In the genomic region with DNA sequence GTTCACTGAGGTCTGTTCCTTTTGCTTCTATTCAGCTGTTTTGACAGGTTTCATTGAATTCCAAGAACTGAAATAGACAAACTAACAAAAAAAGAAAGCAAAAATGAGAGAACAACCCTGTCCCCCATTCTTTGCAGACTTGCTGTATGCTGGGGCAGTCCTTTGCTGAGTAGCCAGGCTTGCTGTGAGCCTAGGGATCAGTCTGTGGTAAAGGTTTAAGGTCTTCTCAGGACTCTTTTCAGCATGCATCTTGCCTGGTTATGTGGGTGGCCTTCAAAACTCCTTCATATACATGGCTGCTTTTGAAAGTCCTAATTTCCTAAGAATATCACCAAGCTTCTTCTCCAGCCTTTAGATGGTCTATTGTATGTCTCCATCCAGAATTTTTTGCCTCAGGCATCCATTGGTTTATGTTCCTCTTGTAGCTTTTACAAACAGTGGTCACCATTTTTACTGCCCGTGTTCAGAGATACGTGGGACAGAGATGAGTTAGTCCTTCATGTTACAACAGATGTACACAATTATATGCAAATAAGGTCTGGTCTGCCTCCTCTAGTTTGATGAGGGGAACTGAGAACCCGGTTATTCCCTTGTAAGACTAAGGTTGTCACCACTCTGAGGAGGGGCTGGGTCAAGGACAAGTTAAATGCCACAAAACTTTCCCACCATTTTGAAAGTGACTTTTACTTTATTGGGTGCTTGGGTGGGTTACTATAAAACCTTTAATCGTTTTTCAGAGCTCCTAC, we compare ENCODE assay signal across 26 cellular contexts. TPM values are rescaled to one million over a fixed set of nuclear protein-coding genes. Genes with fewer than 3 reads are reported as not detected.
DNase-seq lines count a peak whose midpoint lies in the region; ATAC-seq, FAIRE-seq and TF ChIP-seq lines count a peak whose summit lies in the region.
"Had no signal": no experiment of that assay in that cellular context is flagged by ENCODE, and none has a peak within 500 bp of the region (broad histone marks: within the 10 kb centered on the region; RNA-seq: fewer than 3 reads in every experiment).

No MANE protein-coding gene starts in this region.

- H3K36me3 Mint-ChIP-seq in MCF 10A (ENCODE audit: insufficient read depth, unreplicated experiment), result peaks cover 78% of the 10 kb centered on the region

- H3K79me2 ChIP-seq in GM12878 (ENCODE audit: control insufficient read depth, insufficient read depth, low read length), result no peaks in the 10 kb centered on the region

- RAD21 ChIA-PET in GM12878 (lab: Charles Lee; ENCODE audit: unreplicated experiment), result no interaction called here

- TF ChIP-seq RAD21 in GM12878 (IDR thresholded peaks at IDR 0.05; ENCODE audit: insufficient read depth, low read depth, low read length), result no peak

- peak overlapping the region; percentile 60 for H3K27ac Mint-ChIP-seq in MCF 10A (ENCODE audit: low read depth, unreplicated experiment)

- SMC1A ChIA-PET in GM12878 (lab: Charles Lee; ENCODE audit: uncharacterized antibody, unreplicated experiment), result interaction anchor here (0.7 to 2.2 kb wide), 7 partner anchors 10 to 233 kb away, joined by 3 to 13 read pairs (median 4); no protein-coding TSS in a partner anchor

- ATAC-seq in GM19351 (IDR thresholded peaks at IDR 0.05; ENCODE audit: unreplicated experiment), result peak; percentile 65
- peak; percentile 95 for ATAC-seq in GM12878
- ATAC-seq: heart right ventricle; left colon; naive thymus-derived CD8-positive, alpha-beta T cell; right cardiac atrium had no signal

- H3K9me3 ChIP-seq in breast epithelium, result no peaks in the 10 kb centered on the region
- no peaks in the 10 kb centered on the region for H3K9me3 ChIP-seq in GM12878 (replicated peaks; ENCODE audit: control insufficient read depth, insufficient read depth, low read length)
- H3K9me3 ChIP-seq in SJCRH30 (replicated peaks), result no peaks in the 10 kb centered on the region
- H3K9me3 ChIP-seq: BLaER1 treated with 17β-estradiol and CSF1 and Interleukin-3, amounts not matched to agents 10 nM and 100 nM; HAP-1; heart right ventricle; ovary; transverse colon had no signal

- no peak for TF ChIP-seq EP300 in GM12878 (IDR thresholded peaks at IDR 0.05; ENCODE audit: borderline replicate concordance in 1 of 2, control insufficient read depth in 1 of 2, low read depth in 2 of 2, low read length in 2 of 2)

- H3K9me3 Mint-ChIP-seq in MCF 10A (ENCODE audit: unreplicated experiment), result no peaks in the 10 kb centered on the region
- H3K9me3 Mint-ChIP-seq: naive thymus-derived CD8-positive, alpha-beta T cell had no signal

- 26% methylated on average over 4 of the region's 4 CpGs for whole genome bisulfite sequencing in GM12878 (ENCODE audit: insufficient coverage, insufficient replicate concordance, low lambda C conversion rate, missing lambda C conversion rate)

- H3K4me2 ChIP-seq in GM12878 (ENCODE audit: control insufficient read depth, insufficient read depth), result peak overlapping the region; percentile 55; the same call in 1 of the 2 replicates
- H3K4me2 ChIP-seq: BLaER1 treated with 17β-estradiol and CSF1 and Interleukin-3, amounts not matched to agents 10 nM and 100 nM had no signal

- in situ Hi-C loops in GM12878 (cut with MboI), result no loop called here

- CTCF ChIA-PET in MCF 10A (lab: Yijun Ruan, JAX), result no interaction called here
- CTCF ChIA-PET in GM12878 (lab: Yijun Ruan, JAX), result interaction anchor here (0.6 to 2.7 kb wide), 10 partner anchors 13 to 890 kb away, joined by 3 to 9 read pairs (median 4); no protein-coding TSS in a partner anchor

- no peaks in the 10 kb centered on the region for H4K20me1 ChIP-seq in GM12878 (ENCODE audit: control insufficient read depth, insufficient read depth)

- intact Hi-C loops in MCF 10A (cut with micrococcal nuclease) (no loop called here), breast epithelium (cut with DNase I; ENCODE audit: low total_unique reads) (no loop called here), GM12878 (cut with micrococcal nuclease; ENCODE audit: unreplicated experiment) (no loop called here)

- no peak overlapping the region for H3K4me3 Mint-ChIP-seq in MCF 10A (ENCODE audit: unreplicated experiment)
- H3K4me3 Mint-ChIP-seq: naive thymus-derived CD8-positive, alpha-beta T cell had no signal

- H3K9ac ChIP-seq in GM12878 (ENCODE audit: control insufficient read depth, insufficient read depth, low read length), result no peak overlapping the region
- H3K9ac ChIP-seq: BLaER1 treated with 17β-estradiol and CSF1 and Interleukin-3, amounts not matched to agents 10 nM and 100 nM had no signal

- H2AFZ ChIP-seq in GM12878 (ENCODE audit: control insufficient read depth, low read depth, low read length), result no peak overlapping the region; the same call in 1 of the 2 replicates

- FAIRE-seq in GM12878 (lab: Jason Lieb, UNC), result no peak
- FAIRE-seq: RCC 7860 had no signal

- BruUV-seq in MCF 10A (replicated peaks; lab: Mats Ljungman, UMichigan) (no TSS peak), GM12878 (replicated peaks; lab: Mats Ljungman, UMichigan) (no TSS peak)

- H3K27ac ChIP-seq in breast epithelium (no peak overlapping the region), GM12878 (ENCODE audit: control insufficient read depth, insufficient read depth) (peak overlapping the region; percentile 1; the same call in 1 of the 2 replicates), SJCRH30 (no peak overlapping the region)
- H3K27ac ChIP-seq: BLaER1 treated with 17β-estradiol and CSF1 and Interleukin-3, amounts not matched to agents 10 nM and 100 nM; heart right ventricle; ovary; SK-N-MC; transverse colon had no signal

- TF ChIP-seq POLR2A in breast epithelium (IDR thresholded peaks at IDR 0.05), result no peak
- TF ChIP-seq POLR2A in GM12878 (IDR thresholded peaks at IDR 0.05; ENCODE audit: low read depth, low read length), result no peak

- H3K27me3 ChIP-seq in breast epithelium (no peaks in the 10 kb centered on the region), GM12878 (replicated peaks in 1 of 2; ENCODE audit: control insufficient read depth in 2 of 2, insufficient read depth in 2 of 2, low read length in 1 of 2) (no peaks in the 10 kb centered on the region), H7 (ENCODE audit: control insufficient read depth, insufficient read depth, low read length) (no peaks in the 10 kb centered on the region), SJCRH30 (no peaks in the 10 kb centered on the region)
- H3K27me3 ChIP-seq: BLaER1 treated with 17β-estradiol and CSF1 and Interleukin-3, amounts not matched to agents 10 nM and 100 nM; dorsolateral prefrontal cortex; heart right ventricle; ovary; transverse colon had no signal

- H3K4me1 Mint-ChIP-seq in MCF 10A (ENCODE audit: insufficient read depth, unreplicated experiment), result peaks cover 7% of the 10 kb centered on the region

- H3K27me3 Mint-ChIP-seq in MCF 10A (ENCODE audit: insufficient read depth, unreplicated experiment), result no peaks in the 10 kb centered on the region
- H3K27me3 Mint-ChIP-seq: naive thymus-derived CD8-positive, alpha-beta T cell had no signal

- POLR2A ChIA-PET in MCF 10A (lab: Yijun Ruan, JAX) (interaction anchor here (0.6 to 1.6 kb wide), 4 partner anchors 13 to 978 kb away, joined by 3 to 4 read pairs (median 4); no protein-coding TSS in a partner anchor), GM12878 (lab: Charles Lee) (interaction anchor here (1.3 kb wide), 1 partner anchor 111 kb away, joined by 3 read pairs; the partner anchor contains the start of gene LZTFL1)

- H3K4me1 ChIP-seq in breast epithelium (no peaks in the 10 kb centered on the region), GM12878 (ENCODE audit: control insufficient read depth, insufficient read depth, low read length) (peaks cover 8% of the 10 kb centered on the region), SJCRH30 (no peaks in the 10 kb centered on the region)
- H3K4me1 ChIP-seq: HAP-1, transverse colon had no signal

- peaks cover 12% of the 10 kb centered on the region for H3K36me3 ChIP-seq in breast epithelium
- H3K36me3 ChIP-seq in GM12878 (ENCODE audit: control insufficient read depth in 2 of 2, insufficient read depth in 2 of 2, low read length in 1 of 2), result peaks cover 0 to 30% of the 10 kb centered on the region in 2 experiments; a peak in 2 of 4 replicates
- H3K36me3 ChIP-seq in H7 (replicated peaks; ENCODE audit: control insufficient read depth, insufficient read depth, low read length), result peaks cover 12% of the 10 kb centered on the region
- peaks cover 21% of the 10 kb centered on the region for H3K36me3 ChIP-seq in SJCRH30
- H3K36me3 ChIP-seq: ovary had no signal

- TF ChIP-seq CTCF in MCF 10A (IDR thresholded peaks at IDR 0.05; ENCODE audit: unreplicated experiment), result no peak
- TF ChIP-seq CTCF in breast epithelium (IDR thresholded peaks at IDR 0.05), result no peak
- TF ChIP-seq CTCF in GM12878 (IDR thresholded peaks at IDR 0.05 in 2 of 3, conservative IDR thresholded peaks at IDR 0.05 in 1 of 3; ENCODE audit: control insufficient read depth in 2 of 3, extremely low read depth in 1 of 3, insufficient read depth in 1 of 3, low read depth in 3 of 3, low read length in 3 of 3), result no peak

- H3K4me3 ChIP-seq in breast epithelium (no peak overlapping the region), GM12878 (no peak overlapping the region), H7 (ENCODE audit: insufficient read depth, low read depth, low read length) (no peak overlapping the region), SJCRH30 (no peak overlapping the region)
- H3K4me3 ChIP-seq: BLaER1 treated with 17β-estradiol and CSF1 and Interleukin-3, amounts not matched to agents 10 nM and 100 nM; dorsolateral prefrontal cortex; HAP-1; heart right ventricle; ovary; SK-N-MC; transverse colon had no signal

- no peak for DNase-seq in MCF 10A (ENCODE audit: unreplicated experiment)
- DNase-seq in breast epithelium (ENCODE audit: low spot score in 2 of 2), result no peak
- peak; percentile 19 for DNase-seq in GM12878 (ENCODE audit: low read depth, low spot score)
- DNase-seq in H7, result no peak
- DNase-seq in dermis blood vessel endothelial cell, result no peak
- no peak for DNase-seq in SJCRH30
- no peak for DNase-seq in activated CD4-positive, CD25-positive, alpha-beta regulatory T cell (lab: John Stamatoyannopoulos, UW)
- DNase-seq: activated CD4-positive, alpha-beta T cell treated with anti-CD3 and anti-CD28 coated beads, Interleukin-2, amount 50 U/mL, for 1 hour; central memory CD4-positive, alpha-beta T cell; dorsolateral prefrontal cortex; heart right ventricle; left colon; MM.1S; naive thymus-derived CD8-positive, alpha-beta T cell; NCI-H1417 treated with DMSO at 0.1 percent for 48 hours; NCI-H2107; NCI-H510A treated with DMSO at 0.1 percent for 48 hours; ovary; right cardiac atrium; stimulated activated CD4-positive, alpha-beta T cell treated with anti-CD3 and anti-CD28 coated beads, Interleukin-12 subunit alpha, Interleukin-12 subunit beta, amount 100 ng/mL, for 4 hours; transverse colon had no signal

RNA-seq across cellular contexts. Expression of gene SACM1L, which starts 41.4 kb away (rescaled TPM):
- total RNA-seq in MCF 10A (2022) (39.3 and 44.5 TPM in 2 replicates), breast epithelium (10 to 100 TPM; 49.3 to 84.7 (median 61.3) TPM), GM12878 (2014; rRNA removed) (27.7 and 31.1 TPM in 2 replicates), GM12878 (2014; rRNA removed; fragmentation: Illumina TruSeq; extraction: Trizol) (26.8 and 32.0 TPM in 2 replicates), GM12878 (2021) (33.0 and 33.1 TPM in 2 replicates), dermis blood vessel endothelial cell (48.5 and 51.0 TPM in 2 replicates)
- total RNA-seq in GM12878 (2013; cell fraction: nucleolus; rRNA removed), result 184 and 189 TPM in 2 replicates
- 10.2 TPM for polyA plus RNA-seq in GM12878 (2011; ENCODE audit: low read depth)
- polyA plus RNA-seq in GM12878 (2011; rRNA removed) (48.3 and 65.0 TPM in 2 replicates), GM12878 (2014; fragmentation: Illumina TruSeq; extraction: Trizol) (28.4 and 34.2 TPM in 2 replicates), GM12878 (2014; fragmentation: Nextera tagmentation; extraction: Ambion mirVana) (10 to 100 TPM; 16.5 to 20.7 TPM), GM12878 (2014; rRNA removed) (28.6 and 33.2 TPM in 2 replicates), GM12878 (2016; fragmentation: Nextera tagmentation; extraction: Ambion mirVana) (10 to 100 TPM; 29.3 to 31.1 TPM)
- polyA plus RNA-seq in GM12878 (2011; cell fraction: cytosol; rRNA removed), result 12.2 and 12.4 TPM in 2 replicates
- polyA plus RNA-seq in GM12878 (2011; cell fraction: nucleus; rRNA removed), result 62.5 and 63.6 TPM in 2 replicates
- 17.8 and 20.9 TPM in 2 replicates for polyA plus RNA-seq in GM12878 (2012)
- polyA minus RNA-seq in GM12878 (2011; rRNA and poly(A)+ RNA removed), result 35.0 and 50.7 TPM in 2 replicates
- polyA minus RNA-seq in GM12878 (2011; cell fraction: cytosol; rRNA and poly(A)+ RNA removed), result 21.6 and 26.4 TPM in 2 replicates
- 56.2 and 78.6 TPM in 2 replicates for polyA minus RNA-seq in GM12878 (2011; cell fraction: nucleus; rRNA and poly(A)+ RNA removed)
- total RNA-seq in H7 (2014; rRNA removed; shearing (Covaris generic)), result 31.2 and 50.9 TPM in 2 replicates
- total RNA-seq in SJCRH30 (2014; rRNA removed; shearing (Covaris generic)), result 21.7 and 25.0 TPM in 2 replicates
